Comparison of ENCODE assay signal across 9 cellular contexts in the genomic region with DNA sequence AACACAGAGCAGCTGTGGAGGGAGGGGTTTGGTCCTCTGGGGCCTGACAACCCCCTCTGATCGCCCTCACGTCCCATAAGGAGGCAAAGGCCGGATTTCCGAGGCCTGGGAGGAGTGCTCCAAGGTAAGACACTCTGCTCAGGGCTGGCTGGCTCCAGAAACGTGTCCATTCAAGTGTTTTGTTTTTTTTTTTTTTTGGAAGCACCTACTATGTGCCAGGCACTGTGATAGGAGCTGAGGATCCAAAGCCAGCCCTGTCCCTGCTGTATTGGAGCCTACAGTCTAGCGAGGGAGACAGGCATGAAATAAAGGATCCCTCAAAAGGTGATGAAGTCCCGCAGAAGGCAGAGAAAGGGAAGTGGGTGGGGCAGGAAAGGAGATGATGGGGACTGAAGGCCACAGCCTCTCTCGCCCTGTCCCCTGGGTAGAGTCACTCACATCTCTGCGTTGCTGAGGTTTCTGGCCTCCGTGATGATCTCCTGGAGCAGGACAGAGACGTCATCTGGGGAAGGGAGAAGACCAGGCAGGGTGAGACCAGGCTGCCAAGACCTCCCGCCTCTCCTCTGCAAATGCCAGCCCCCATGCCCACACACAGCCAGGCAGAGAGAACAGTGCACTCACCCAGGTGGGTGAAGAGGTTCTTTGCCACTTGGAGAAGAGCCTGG.
DNase-seq lines count a peak whose midpoint lies in the region; ATAC-seq and TF ChIP-seq lines count a peak whose summit lies in the region.
"Had no signal": no experiment of that assay in that cellular context is flagged by ENCODE, and none has a peak within 500 bp of the region (broad histone marks: within the 10 kb centered on the region; RNA-seq: fewer than 3 reads in every experiment).

No MANE protein-coding gene starts in this region.

- TF ChIP-seq CTCF in activated CD8-positive, alpha-beta T cell treated with anti-CD3 and anti-CD28 coated beads for 36 hours (IDR thresholded peaks at IDR 0.05): no peak
- no peak for TF ChIP-seq CTCF in thoracic aorta (IDR thresholded peaks at IDR 0.05)

- peak overlapping the region; percentile 36 for H3K4me3 Mint-ChIP-seq in activated naive CD4-positive, alpha-beta T cell treated with anti-CD3 and anti-CD28 coated beads, Interleukin-2, amount 10 ng/mL, durations not matched to agents 7 days and 5 days
- H3K4me3 Mint-ChIP-seq in activated CD8-positive, alpha-beta T cell treated with anti-CD3 and anti-CD28 coated beads for 36 hours: peak overlapping the region; percentile 62
- H3K4me3 Mint-ChIP-seq in immature natural killer cell: peak overlapping the region; percentile 81 to 95 (median 89)

- H3K4me1 Mint-ChIP-seq in activated naive CD4-positive, alpha-beta T cell treated with anti-CD3 and anti-CD28 coated beads, Interleukin-2, amount 10 ng/mL, durations not matched to agents 7 days and 5 days: peaks cover 31% of the 10 kb centered on the region
- peaks cover 21% of the 10 kb centered on the region for H3K4me1 Mint-ChIP-seq in activated CD8-positive, alpha-beta T cell treated with anti-CD3 and anti-CD28 coated beads for 36 hours (ENCODE audit: low read depth)
- H3K4me1 Mint-ChIP-seq in immature natural killer cell: peaks cover 29 to 37% of the 10 kb centered on the region in 2 donors

- intact Hi-C loops in activated CD8-positive, alpha-beta T cell treated with anti-CD3 and anti-CD28 coated beads for 36 hours (cut with micrococcal nuclease): loop anchor here (2.0 to 5.0 kb wide), 2 partner anchors 60 to 97 kb away; no protein-coding TSS in a partner anchor

- H3K4me1 ChIP-seq in thoracic aorta (ENCODE audit: control insufficient read depth in 1 of 2, low read depth in 2 of 2): peaks cover 2 to 14% of the 10 kb centered on the region in 2 donors

- H3K27ac Mint-ChIP-seq in activated naive CD4-positive, alpha-beta T cell treated with anti-CD3 and anti-CD28 coated beads, Interleukin-2, amount 10 ng/mL, durations not matched to agents 7 days and 5 days: no peak overlapping the region
- H3K27ac Mint-ChIP-seq in activated CD8-positive, alpha-beta T cell treated with anti-CD3 and anti-CD28 coated beads for 36 hours: no peak overlapping the region
- peak overlapping the region; percentile 12 to 92 (median 86) for H3K27ac Mint-ChIP-seq in immature natural killer cell

- ATAC-seq in activated CD8-positive, alpha-beta T cell treated with anti-CD3 and anti-CD28 coated beads for 36 hours: peak; percentile 15
- no peak for ATAC-seq in thoracic aorta (ENCODE audit: insufficient number of reproducible peaks, low FRiP score, low read depth)

- no peak overlapping the region for H3K27ac ChIP-seq in thoracic aorta

- peaks cover 4% of the 10 kb centered on the region for H3K27me3 ChIP-seq in thoracic aorta (replicated peaks; ENCODE audit: insufficient read depth)

- H3K27me3 Mint-ChIP-seq in activated naive CD4-positive, alpha-beta T cell treated with anti-CD3 and anti-CD28 coated beads, Interleukin-2, amount 10 ng/mL, durations not matched to agents 7 days and 5 days: peaks cover 83% of the 10 kb centered on the region
- H3K27me3 Mint-ChIP-seq in activated CD8-positive, alpha-beta T cell treated with anti-CD3 and anti-CD28 coated beads for 36 hours: peaks cover 35% of the 10 kb centered on the region
- peaks cover 6 to 14% (median 13%) of the 10 kb centered on the region in 3 donors for H3K27me3 Mint-ChIP-seq in immature natural killer cell (ENCODE audit: low read depth in 3 of 3)

- no peaks in the 10 kb centered on the region for H3K36me3 Mint-ChIP-seq in activated naive CD4-positive, alpha-beta T cell treated with anti-CD3 and anti-CD28 coated beads, Interleukin-2, amount 10 ng/mL, durations not matched to agents 7 days and 5 days
- H3K36me3 Mint-ChIP-seq in activated CD8-positive, alpha-beta T cell treated with anti-CD3 and anti-CD28 coated beads for 36 hours (ENCODE audit: low read depth): no peaks in the 10 kb centered on the region
- peaks cover 0 to 4% (median 4%) of the 10 kb centered on the region in 3 donors for H3K36me3 Mint-ChIP-seq in immature natural killer cell

- DNase-seq in activated naive CD4-positive, alpha-beta T cell treated with anti-CD3 and anti-CD28 coated beads, Interleukin-2, amount 10 ng/mL, durations not matched to agents 7 days and 5 days: no peak
- no peak for DNase-seq in activated naive CD4-positive, alpha-beta T cell treated with Interleukin-2 at 50 U/mL for 16 hours
- DNase-seq in activated CD8-positive, alpha-beta T cell treated with anti-CD3 and anti-CD28 coated beads for 36 hours: no peak
- DNase-seq in immature natural killer cell (peak in 1 of 3 donors; percentile 9), thoracic aorta (ENCODE audit: low spot score) (no peak), HT-29 (ENCODE audit: low spot score) (no peak), amniotic stem cell (lab: John Stamatoyannopoulos, UW) (no peak)
- DNase-seq in activated effector memory CD4-positive, alpha-beta T cell treated with anti-CD3 and anti-CD28 coated beads, Interleukin-2, amount 50 U/mL, for 16 hours: no peak
- DNase-seq: NCI-H2081 treated with DMSO at 0.1 percent for 48 hours had no signal

- H3K9me3 Mint-ChIP-seq in activated naive CD4-positive, alpha-beta T cell treated with anti-CD3 and anti-CD28 coated beads, Interleukin-2, amount 10 ng/mL, durations not matched to agents 7 days and 5 days: no peaks in the 10 kb centered on the region
- no peaks in the 10 kb centered on the region for H3K9me3 Mint-ChIP-seq in activated CD8-positive, alpha-beta T cell treated with anti-CD3 and anti-CD28 coated beads for 36 hours
- H3K9me3 Mint-ChIP-seq in immature natural killer cell: no peaks in the 10 kb centered on the region

- POLR2A ChIA-PET in activated CD8-positive, alpha-beta T cell treated with anti-CD3 and anti-CD28 coated beads for 36 hours (lab: Charles Lee): interaction anchor here (0.6 kb wide), 1 partner anchor 262 kb away, joined by 3 read pairs; no protein-coding TSS in a partner anchor

- peak overlapping the region; percentile 37 for H3K4me3 ChIP-seq in thoracic aorta

- CTCF ChIA-PET in activated naive CD4-positive, alpha-beta T cell treated with anti-CD3 and anti-CD28 coated beads, Interleukin-2, amount 10 ng/mL, durations not matched to agents 7 days and 5 days (lab: Charles Lee): interaction anchor here (0.5 to 7.2 kb wide), 17 partner anchors 11 to 146 kb away, joined by 3 to 92 read pairs (median 4); no protein-coding TSS in a partner anchor
- CTCF ChIA-PET in activated CD8-positive, alpha-beta T cell treated with anti-CD3 and anti-CD28 coated beads for 36 hours (lab: Charles Lee): interaction anchor here (0.5 to 12.1 kb wide), 16 partner anchors 11 to 1009 kb away, joined by 3 to 171 read pairs (median 4); no protein-coding TSS in a partner anchor

- no peaks in the 10 kb centered on the region for H3K36me3 ChIP-seq in thoracic aorta

- no peaks in the 10 kb centered on the region for H3K9me3 ChIP-seq in thoracic aorta

Comparison
In these comparisons a context has a peak if more than half of its experiments do, and no peak if none do; other contexts are left out.
1. H3K27ac Mint-ChIP-seq: peak in immature natural killer cell (6 of 6); none in activated naive CD4-positive, alpha-beta T cell treated with anti-CD3 and anti-CD28 coated beads, Interleukin-2, amount 10 ng/mL, durations not matched to agents 7 days and 5 days (single experiment) and activated CD8-positive, alpha-beta T cell treated with anti-CD3 and anti-CD28 coated beads for 36 hours (single experiment).
2. H3K4me3 Mint-ChIP-seq: peak in every context shown above with its lines; median percentile 89 in immature natural killer cell; 62 in activated CD8-positive, alpha-beta T cell treated with anti-CD3 and anti-CD28 coated beads for 36 hours; 36 in activated naive CD4-positive, alpha-beta T cell treated with anti-CD3 and anti-CD28 coated beads, Interleukin-2, amount 10 ng/mL, durations not matched to agents 7 days and 5 days.